ENCODE assay signal across 8 cellular contexts in genomic region chr4:77586953-77587383, GRCh38. TPM values are rescaled to one million over a fixed set of nuclear protein-coding genes. Genes with fewer than 3 reads are reported as not detected.
DNase-seq lines count a peak whose midpoint lies in the region; ATAC-seq and TF ChIP-seq lines count a peak whose summit lies in the region.

No MANE protein-coding gene starts in this region.

- H3K27ac Mint-ChIP-seq in progenitor cell of endocrine pancreas: no peak overlapping the region

- no peaks in the 10 kb centered on the region for H3K4me1 Mint-ChIP-seq in progenitor cell of endocrine pancreas (ENCODE audit: low read depth)

- H3K27me3 Mint-ChIP-seq in progenitor cell of endocrine pancreas: peaks cover 3% of the 10 kb centered on the region

- peak; percentile 98 for ATAC-seq in GM18508 (IDR thresholded peaks at IDR 0.05; ENCODE audit: insufficient read depth, unreplicated experiment)
- peak; percentile 97 for ATAC-seq in HG02623 (IDR thresholded peaks at IDR 0.05; ENCODE audit: unreplicated experiment)

- no peaks in the 10 kb centered on the region for H3K36me3 Mint-ChIP-seq in progenitor cell of endocrine pancreas (ENCODE audit: insufficient read depth)

- no peak for TF ChIP-seq CTCF in progenitor cell of endocrine pancreas (IDR thresholded peaks at IDR 0.05; ENCODE audit: unreplicated experiment)

- H3K4me3 Mint-ChIP-seq in progenitor cell of endocrine pancreas (ENCODE audit: low read depth): no peak overlapping the region

- peak; percentile 57 for DNase-seq in NOMO-1 treated with dmso at 0.1 percent for 144 hours (lab: John Stamatoyannopoulos, UW; ENCODE audit: unreplicated experiment)
- DNase-seq in amniotic epithelial cell (ENCODE audit: low read depth): peak; percentile 31
- DNase-seq in stimulated activated CD8-positive, alpha-beta memory T cell treated with anti-CD3 and anti-CD28 coated beads, Interleukin-7, amount 100 ng/mL, for 4 hours (ENCODE audit: low read depth in 2 of 2): peak; percentile 12 to 35
- no peak for DNase-seq in putamen (ENCODE audit: low spot score)
- no peak for DNase-seq in progenitor cell of endocrine pancreas (ENCODE audit: low spot score, unreplicated experiment)
- no peak for DNase-seq in nucleus accumbens (lab: John Stamatoyannopoulos, UW)

- no peaks in the 10 kb centered on the region for H3K9me3 Mint-ChIP-seq in progenitor cell of endocrine pancreas (ENCODE audit: low read depth)

RNA-seq across cellular contexts. Expression of gene CXCL13, which starts 18.7 kb away (rescaled TPM):
- total RNA-seq in progenitor cell of endocrine pancreas: not detected in 2 replicates

Comparison
In these comparisons a context has a peak if more than half of its experiments do, and no peak if none do; other contexts are left out.
1. DNase-seq: peak in NOMO-1 treated with dmso at 0.1 percent for 144 hours (single experiment), amniotic epithelial cell (single experiment) and stimulated activated CD8-positive, alpha-beta memory T cell treated with anti-CD3 and anti-CD28 coated beads, Interleukin-7, amount 100 ng/mL, for 4 hours (2 of 2); none in putamen (single experiment), progenitor cell of endocrine pancreas (single experiment) and nucleus accumbens (0 of 56).